8 cellular contexts compared by ENCODE assay signal in the genomic region with DNA sequence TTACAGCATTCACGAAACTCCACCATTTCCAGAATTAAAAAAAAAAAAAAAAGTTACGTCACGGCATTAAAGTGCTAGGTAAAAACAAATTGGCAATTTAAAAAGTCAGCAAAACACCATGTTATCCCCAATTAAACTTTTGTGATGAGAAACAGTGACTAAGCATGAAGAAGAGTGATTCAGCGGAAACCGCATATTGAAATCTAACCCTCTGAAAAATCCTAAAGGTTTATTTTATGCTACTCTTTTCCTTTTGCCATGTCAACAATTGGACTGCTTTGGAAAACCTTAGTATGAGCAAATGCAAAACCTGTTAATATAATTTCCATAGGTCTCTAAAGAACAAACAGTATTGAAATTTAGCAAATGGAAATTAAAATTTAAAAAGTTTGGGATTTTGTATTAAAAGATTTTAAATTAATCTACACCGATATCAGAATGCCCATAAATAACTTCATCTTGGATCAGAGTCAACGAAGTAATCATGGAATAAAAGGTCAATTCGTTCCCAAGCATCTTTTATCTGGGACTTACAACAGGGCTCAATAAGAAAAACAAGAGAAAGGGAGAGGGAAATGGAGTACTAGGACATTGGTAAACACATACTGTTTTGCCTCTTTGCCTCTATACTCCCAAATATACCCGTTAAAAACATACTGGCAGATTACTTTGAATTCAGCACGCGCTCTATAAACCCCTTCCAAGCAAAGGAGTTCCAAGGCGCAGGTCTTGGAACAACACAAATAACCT. TPM values are rescaled to one million over a fixed set of nuclear protein-coding genes. Genes with fewer than 3 reads are reported as not detected.
A peak's percentile ranks its signal among the peaks of the same experiment; 100 is the strongest.
DNase-seq lines count a peak whose midpoint lies in the region; ATAC-seq and TF ChIP-seq lines count a peak whose summit lies in the region.

No MANE protein-coding gene starts in this region.

- no peak for ATAC-seq in HG03196 (IDR thresholded peaks at IDR 0.05; ENCODE audit: unreplicated experiment)

- WGBS in prostate gland = 24% methylated on average over 12 of the region's 12 CpGs

- intact Hi-C loops in prostate gland (cut with DNase I) = loop anchor here (5.0 to 10.0 kb wide), 4 partner anchors 71 to 729 kb away; a partner anchor contains a TSS

- no peaks in the 10 kb centered on the region for H3K4me1 ChIP-seq in prostate gland (replicated peaks)

- H3K27me3 ChIP-seq in WERI-Rb-1 (ENCODE audit: insufficient read depth, low read depth, severe bottlenecking) (no peaks in the 10 kb centered on the region), prostate gland (replicated peaks; ENCODE audit: insufficient read depth) (no peaks in the 10 kb centered on the region)

- H3K27ac ChIP-seq in WERI-Rb-1 = peak overlapping the region; percentile 88
- peak overlapping the region; percentile 79 to 87 for H3K27ac ChIP-seq in prostate gland

- no peak for TF ChIP-seq CTCF in WERI-Rb-1 (IDR thresholded peaks at IDR 0.05; ENCODE audit: low read depth, low read length)
- no peak for TF ChIP-seq CTCF in foreskin fibroblast (IDR thresholded peaks at IDR 0.05; ENCODE audit: low read depth, low read length)
- TF ChIP-seq CTCF in prostate gland (IDR thresholded peaks at IDR 0.05) = no peak

- DNase-seq in NCI-H2227 treated with DMSO at 0.1 percent for 48 hours (lab: John Stamatoyannopoulos, UW) = peak; percentile 10
- DNase-seq in NCI-H2227 (lab: John Stamatoyannopoulos, UW; ENCODE audit: unreplicated experiment) = no peak
- peak; percentile 57 for DNase-seq in HS-5 (ENCODE audit: low read depth)
- no peak for DNase-seq in WERI-Rb-1
- DNase-seq in foreskin fibroblast = peak; percentile 54 to 79
- no peak for DNase-seq in prostate gland (ENCODE audit: low spot score)
- no peak for DNase-seq in NCI-H146 (lab: John Stamatoyannopoulos, UW)

- no peak for TF ChIP-seq POLR2A in prostate gland (IDR thresholded peaks at IDR 0.05)

- H3K9me3 ChIP-seq in WERI-Rb-1 (ENCODE audit: severe bottlenecking) = no peaks in the 10 kb centered on the region
- H3K9me3 ChIP-seq in prostate gland = no peaks in the 10 kb centered on the region

- H3K36me3 ChIP-seq in WERI-Rb-1 (peaks cover 4% of the 10 kb centered on the region), prostate gland (no peaks in the 10 kb centered on the region)

- H3K4me3 ChIP-seq in WERI-Rb-1 (ENCODE audit: low read depth, low read length) (peak overlapping the region; percentile 85), foreskin fibroblast (ENCODE audit: low read depth in 1 of 2, low read length in 2 of 2) (peak overlapping the region; percentile 74 to 93), prostate gland (peak overlapping the region; percentile 58 to 67)

RNA-seq across cellular contexts. Expression of a gene that starts 1.1 kb away (rescaled TPM):
- 1 to 10 TPM; 6.5 to 9.6 TPM for total RNA-seq in prostate gland

Comparison
In these comparisons a context has a peak if more than half of its experiments do, and no peak if none do; other contexts are left out.
1. DNase-seq: peak in NCI-H2227 treated with DMSO at 0.1 percent for 48 hours (single experiment), HS-5 (single experiment) and foreskin fibroblast (2 of 2); none in NCI-H2227 (single experiment), WERI-Rb-1 (single experiment), prostate gland (single experiment) and NCI-H146 (single experiment).
2. Peak in every context shown above with its lines, with median percentiles within 50 percentile points of each other: H3K4me3 ChIP-seq.